19 cellular contexts compared by ENCODE assay signal in genomic region chr13:89968468-89968867, GRCh38.
A peak's percentile ranks its signal among the peaks of the same experiment; 100 is the strongest.
DNase-seq lines count a peak whose midpoint lies in the region; ATAC-seq, FAIRE-seq and TF ChIP-seq lines count a peak whose summit lies in the region.
"Had no signal": no experiment of that assay in that cellular context is flagged by ENCODE, and none has a peak within 500 bp of the region (broad histone marks: within the 10 kb centered on the region; RNA-seq: fewer than 3 reads in every experiment).

No MANE protein-coding gene starts in this region.

- FAIRE-seq in H54 (lab: Jason Lieb, UNC): peak; percentile 30
- FAIRE-seq: A549, H1 had no signal

- DNase-seq in H54 (ENCODE audit: insufficient read length, low spot score) (no peak), NOMO-1 treated with DMSO at 0.1 percent for 48 hours (lab: John Stamatoyannopoulos, UW; ENCODE audit: unreplicated experiment) (peak; percentile 95), SKM-1 (lab: John Stamatoyannopoulos, UW; ENCODE audit: unreplicated experiment) (peak; percentile 21), pons (ENCODE audit: low spot score) (peak; percentile 22), DMS153 treated with DMSO at 0.1 percent for 48 hours (lab: John Stamatoyannopoulos, UW; ENCODE audit: unreplicated experiment) (no peak), KG1 (lab: John Stamatoyannopoulos, UW) (no peak)
- DNase-seq: Calu3; CD8-positive, alpha-beta T cell; DMS53; NCI-H1105 treated with DMSO at 0.1 percent for 48 hours; NCI-H1694; NCI-H2081 treated with DMSO at 0.1 percent for 48 hours; NCI-H510A; NCI-H748 treated with DMSO at 0.1 percent for 48 hours; Peyer's patch; SK-N-SH had no signal

- no peak for ATAC-seq in HG03196 (IDR thresholded peaks at IDR 0.05; ENCODE audit: unreplicated experiment)
- ATAC-seq: A549; CD8-positive, alpha-beta T cell had no signal

- TF ChIP-seq POLR2A in H54 (IDR thresholded peaks at IDR 0.05; ENCODE audit: low read depth, low read length): no peak

Comparison
In these comparisons a context has a peak if more than half of its experiments do, and no peak if none do; other contexts are left out.
1. DNase-seq: peak in NOMO-1 treated with DMSO at 0.1 percent for 48 hours (single experiment), SKM-1 (single experiment) and pons (single experiment); none in H54 (single experiment), DMS153 treated with DMSO at 0.1 percent for 48 hours (single experiment) and KG1 (single experiment).